In the genomic region with DNA sequence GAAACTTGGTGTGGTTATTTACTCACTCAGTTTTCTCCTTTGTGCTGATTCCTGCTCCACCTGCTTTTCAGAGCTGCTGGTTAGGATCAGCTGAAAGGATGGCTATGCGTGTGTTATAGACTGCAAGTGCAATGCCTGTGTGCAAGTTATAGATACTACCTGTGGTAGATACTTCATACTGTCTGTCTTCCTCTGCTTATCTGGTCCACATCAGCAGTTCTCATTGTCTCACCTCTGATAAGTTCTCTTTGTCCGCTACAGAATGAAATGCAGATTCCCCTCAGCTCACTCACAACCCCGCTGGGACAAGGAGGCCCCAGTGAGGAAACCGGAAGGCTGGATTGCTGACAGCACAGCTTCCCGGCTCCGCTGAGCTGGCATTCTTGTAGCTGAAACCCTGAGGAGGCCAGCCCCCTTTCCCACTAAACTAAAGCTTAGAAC, we compare ENCODE assay signal across 10 cellular contexts. TPM values are rescaled to one million over a fixed set of nuclear protein-coding genes. Genes with fewer than 3 reads are reported as not detected.
DNase-seq lines count a peak whose midpoint lies in the region; ATAC-seq and TF ChIP-seq lines count a peak whose summit lies in the region.
"Had no signal": no experiment of that assay in that cellular context is flagged by ENCODE, and none has a peak within 500 bp of the region (broad histone marks: within the 10 kb centered on the region; RNA-seq: fewer than 3 reads in every experiment).

No MANE protein-coding gene starts in this region.

- peaks cover 4 to 5% of the 10 kb centered on the region in 2 donors for H3K27me3 Mint-ChIP-seq in natural killer cell treated with Interleukin-12 subunit alpha and Interleukin-12 subunit beta and Interleukin-15 and Interleukin-18, amount 100 ng/mL, for 72 hours
- H3K27me3 Mint-ChIP-seq in natural killer cell (ENCODE audit: low read depth in 2 of 2), result peaks cover 0 to 2% of the 10 kb centered on the region in 2 donors
- H3K27me3 Mint-ChIP-seq in CD4-positive, alpha-beta T cell, result peaks cover 27% of the 10 kb centered on the region

- H3K36me3 Mint-ChIP-seq in natural killer cell treated with Interleukin-12 subunit alpha and Interleukin-12 subunit beta and Interleukin-15 and Interleukin-18, amount 100 ng/mL, for 72 hours, result no peaks in the 10 kb centered on the region
- H3K36me3 Mint-ChIP-seq in natural killer cell, result no peaks in the 10 kb centered on the region
- no peaks in the 10 kb centered on the region for H3K36me3 Mint-ChIP-seq in CD4-positive, alpha-beta T cell (ENCODE audit: low read depth)

- H3K27ac ChIP-seq in mucosa of rectum (ENCODE audit: low read depth in 2 of 2, low read length in 2 of 2), result peak overlapping the region; percentile 46 to 62
- H3K27ac ChIP-seq in CD4-positive, alpha-beta T cell (ENCODE audit: low read depth, low read length), result no peak overlapping the region

- peaks cover 7 to 9% of the 10 kb centered on the region in 2 donors for H3K4me1 Mint-ChIP-seq in natural killer cell treated with Interleukin-12 subunit alpha and Interleukin-12 subunit beta and Interleukin-15 and Interleukin-18, amount 100 ng/mL, for 72 hours (ENCODE audit: low read depth in 2 of 2)
- H3K4me1 Mint-ChIP-seq in natural killer cell, result peaks cover 12 to 25% of the 10 kb centered on the region in 2 donors
- H3K4me1 Mint-ChIP-seq in CD4-positive, alpha-beta T cell (ENCODE audit: low read depth), result no peaks in the 10 kb centered on the region

- TF ChIP-seq CTCF in natural killer cell (IDR thresholded peaks at IDR 0.05), result no peak
- no peak for TF ChIP-seq CTCF in CD4-positive, alpha-beta T cell (IDR thresholded peaks at IDR 0.05)

- peak overlapping the region; percentile 36 for H3K4me3 Mint-ChIP-seq in natural killer cell treated with Interleukin-12 subunit alpha and Interleukin-12 subunit beta and Interleukin-15 and Interleukin-18, amount 100 ng/mL, for 72 hours
- no peak overlapping the region for H3K4me3 Mint-ChIP-seq in natural killer cell
- H3K4me3 Mint-ChIP-seq in CD4-positive, alpha-beta T cell, result no peak overlapping the region

- H3K9ac ChIP-seq in mucosa of rectum (ENCODE audit: low read depth in 1 of 2, low read length in 2 of 2), result no peak overlapping the region

- CTCF ChIA-PET in CD4-positive, alpha-beta T cell (lab: Charles Lee), result no interaction called here

- POLR2A ChIA-PET in CD4-positive, alpha-beta T cell (lab: Charles Lee), result no interaction called here

- no peaks in the 10 kb centered on the region for H3K9me3 Mint-ChIP-seq in natural killer cell treated with Interleukin-12 subunit alpha and Interleukin-12 subunit beta and Interleukin-15 and Interleukin-18, amount 100 ng/mL, for 72 hours
- H3K9me3 Mint-ChIP-seq in natural killer cell, result no peaks in the 10 kb centered on the region
- no peaks in the 10 kb centered on the region for H3K9me3 Mint-ChIP-seq in CD4-positive, alpha-beta T cell
- H3K9me3 Mint-ChIP-seq: T-helper 1 cell treated with Interleukin-12 subunit alpha and Interleukin-12 subunit beta and Interleukin-4 antibody, amounts not matched to agents 30 μg/mL and 1 μg/mL, for 36 hours had no signal

- peak overlapping the region in 1 of 2 donors; percentile 60 for H3K27ac Mint-ChIP-seq in natural killer cell treated with Interleukin-12 subunit alpha and Interleukin-12 subunit beta and Interleukin-15 and Interleukin-18, amount 100 ng/mL, for 72 hours
- peak overlapping the region in 1 of 2 donors; percentile 76 for H3K27ac Mint-ChIP-seq in natural killer cell
- no peak overlapping the region for H3K27ac Mint-ChIP-seq in CD4-positive, alpha-beta T cell
- H3K27ac Mint-ChIP-seq: T-helper 1 cell treated with Interleukin-12 subunit alpha and Interleukin-12 subunit beta and Interleukin-4 antibody, amounts not matched to agents 30 μg/mL and 1 μg/mL, for 36 hours had no signal

- intact Hi-C loops in natural killer cell (cut with micrococcal nuclease), result no loop called here
- intact Hi-C loops in CD4-positive, alpha-beta T cell (cut with DNase I, micrococcal nuclease), result no loop called here

- no peaks in the 10 kb centered on the region for H3K36me3 ChIP-seq in mucosa of rectum (ENCODE audit: control insufficient read depth in 2 of 2, insufficient read depth in 2 of 2, low read length in 2 of 2)
- H3K36me3 ChIP-seq: BE2C had no signal

- peaks cover 4 to 7% of the 10 kb centered on the region in 2 donors for H3K4me1 ChIP-seq in mucosa of rectum (ENCODE audit: control insufficient read depth in 2 of 2, insufficient read depth in 2 of 2, low read length in 2 of 2)
- H3K4me1 ChIP-seq: BE2C had no signal

- H3K27me3 ChIP-seq in mucosa of rectum (ENCODE audit: control insufficient read depth in 2 of 2, insufficient read depth in 2 of 2, low read length in 2 of 2), result no peaks in the 10 kb centered on the region
- peaks cover 13% of the 10 kb centered on the region for H3K27me3 ChIP-seq in CD4-positive, alpha-beta T cell (ENCODE audit: control insufficient read depth, insufficient read depth, low read length)
- H3K27me3 ChIP-seq: BE2C had no signal

- no peak for ATAC-seq in natural killer cell treated with Interleukin-12 subunit alpha and Interleukin-12 subunit beta and Interleukin-15 and Interleukin-18, amount 100 ng/mL, for 72 hours
- ATAC-seq in natural killer cell, result no peak
- peak; percentile 42 for ATAC-seq in esophagus mucosa
- no peak for ATAC-seq in HG03571 (IDR thresholded peaks at IDR 0.05; ENCODE audit: unreplicated experiment)
- ATAC-seq in GM19467 (IDR thresholded peaks at IDR 0.05; ENCODE audit: unreplicated experiment), result no peak
- no peak for ATAC-seq in CD4-positive, alpha-beta T cell (ENCODE audit: poor library complexity)

- no peak for DNase-seq in natural killer cell treated with Interleukin-12 subunit alpha and Interleukin-12 subunit beta and Interleukin-15 and Interleukin-18, amount 100 ng/mL, for 72 hours (ENCODE audit: low spot score)
- no peak for DNase-seq in natural killer cell
- no peak for DNase-seq in stimulated activated CD4-positive, alpha-beta T cell treated with anti-CD3 and anti-CD28 coated beads, Interleukin-12 subunit alpha, Interleukin-12 subunit beta, amount 100 ng/mL, for 4 hours
- DNase-seq in CD4-positive, alpha-beta T cell, result no peak
- DNase-seq: BE2C had no signal

- H3K9me3 ChIP-seq in mucosa of rectum (ENCODE audit: control insufficient read depth in 2 of 2, low read length in 2 of 2), result no peaks in the 10 kb centered on the region
- H3K9me3 ChIP-seq in CD4-positive, alpha-beta T cell (ENCODE audit: control insufficient read depth, low read length), result no peaks in the 10 kb centered on the region
- H3K9me3 ChIP-seq: BE2C had no signal

- H3K4me3 ChIP-seq in mucosa of rectum (ENCODE audit: low read length in 2 of 2), result no peak overlapping the region

RNA-seq across cellular contexts. Expression of gene LYVE1, which starts 37.5 kb away (rescaled TPM):
- not detected for total RNA-seq in natural killer cell treated with Interleukin-12 subunit alpha and Interleukin-12 subunit beta and Interleukin-15 and Interleukin-18, amount 100 ng/mL, for 72 hours
- not detected for total RNA-seq in natural killer cell
- 2.7 TPM for total RNA-seq in esophagus mucosa
- not detected for total RNA-seq in CD4-positive, alpha-beta T cell
